1 cellular context compared by ENCODE assay signal in the genomic region with DNA sequence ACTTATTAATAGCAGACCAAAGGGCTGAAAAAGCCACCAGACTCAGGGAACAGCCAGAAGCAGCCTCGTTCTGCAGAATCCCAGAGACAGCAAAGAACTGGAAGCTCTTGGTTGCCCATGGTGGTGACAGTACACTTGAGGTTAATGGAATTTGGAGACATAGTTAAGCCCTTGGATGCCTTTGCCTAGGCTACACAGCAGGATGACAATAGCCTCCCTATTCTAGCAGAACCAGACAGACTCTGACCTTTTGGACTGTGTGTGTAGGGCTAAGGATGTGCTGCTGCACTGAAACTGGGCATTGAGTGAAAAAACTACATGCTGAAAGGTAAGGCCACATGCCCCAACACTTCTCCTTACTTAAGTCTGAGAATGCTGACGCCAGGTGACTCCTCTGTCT.
TF ChIP-seq lines count a peak whose summit lies in the region.

No MANE protein-coding gene starts in this region.

TF ChIP-seq in HepG2, 621 proteins besides CTCF, POLR2A, EP300 and RAD21 (continued from another document):
- TF ChIP-seq DMTF1 (CRISPR knock-in tag; IDR thresholded peaks at IDR 0.05), result no peak
- no peak for TF ChIP-seq ZBTB7B (CRISPR knock-in tag; IDR thresholded peaks at IDR 0.05)
- no peak for TF ChIP-seq ADNP (CRISPR knock-in tag; IDR thresholded peaks at IDR 0.05)
- TF ChIP-seq ZNF75D (CRISPR knock-in tag; IDR thresholded peaks at IDR 0.05; ENCODE audit: borderline replicate concordance), result no peak
- no peak for TF ChIP-seq SSRP1 (CRISPR knock-in tag; IDR thresholded peaks at IDR 0.05)
TF ChIP-seq in HepG2: peak in this region for 16.
